ENCODE assay signal across 17 cellular contexts in genomic region chr12:113332688-113333087, GRCh38. TPM values are rescaled to one million over a fixed set of nuclear protein-coding genes. Genes with fewer than 3 reads are reported as not detected.
DNase-seq lines count a peak whose midpoint lies in the region; ATAC-seq and TF ChIP-seq lines count a peak whose summit lies in the region.
"Had no signal": no experiment of that assay in that cellular context is flagged by ENCODE, and none has a peak within 500 bp of the region (broad histone marks: within the 10 kb centered on the region; RNA-seq: fewer than 3 reads in every experiment).

No MANE protein-coding gene starts in this region.

- peak overlapping the region; percentile 7 for H3K27ac Mint-ChIP-seq in activated T-cell treated with anti-CD3 and anti-CD28 coated beads, Interleukin-2, amount 50 U/mL, for 24 hours
- H3K27ac Mint-ChIP-seq in endothelial cell (ENCODE audit: unreplicated experiment) = no peak overlapping the region
- H3K27ac Mint-ChIP-seq: effector memory CD8-positive, alpha-beta T cell had no signal

- peaks cover 48% of the 10 kb centered on the region for H3K36me3 Mint-ChIP-seq in activated T-cell treated with anti-CD3 and anti-CD28 coated beads, Interleukin-2, amount 50 U/mL, for 24 hours (ENCODE audit: low read depth)
- peaks cover 20% of the 10 kb centered on the region for H3K36me3 Mint-ChIP-seq in endothelial cell (ENCODE audit: low read depth, unreplicated experiment)

- no peak for DNase-seq in activated T-cell treated with anti-CD3 and anti-CD28 coated beads, Interleukin-2, amount 50 U/mL, for 24 hours
- no peak for DNase-seq in activated T-cell treated with anti-CD3 and anti-CD28 coated beads, Interleukin-2, amount 50 U/mL, for 1 hour
- DNase-seq in OCI-LY7 (ENCODE audit: low spot score) = no peak
- DNase-seq in left ventricle myocardium superior = peak; percentile 52
- DNase-seq in stomach = no peak
- DNase-seq in SKM-1 treated with dmso at 0.1 percent for 144 hours (lab: John Stamatoyannopoulos, UW; ENCODE audit: unreplicated experiment) = no peak
- no peak for DNase-seq in T-helper 9 cell
- DNase-seq in endothelial cell (ENCODE audit: low spot score) = no peak
- DNase-seq: activated CD8-positive, alpha-beta memory T cell treated with anti-CD3 and anti-CD28 coated beads for 24 hours; activated naive CD4-positive, alpha-beta T cell treated with Interleukin-2 at 50 U/mL for 16 hours; Calu3; effector memory CD8-positive, alpha-beta T cell; GOT3; IMR-90; NCI-H1048; stimulated activated CD4-positive, alpha-beta T cell treated with anti-CD3 and anti-CD28 coated beads, Interleukin-1b, Interleukin-23, amount 100 ng/mL, for 48 hours had no signal

- H3K79me2 ChIP-seq in OCI-LY7 (ENCODE audit: insufficient read depth, low read depth, low read length) = peaks cover 19% of the 10 kb centered on the region; the same call in 1 of the 2 replicates

- peak overlapping the region; percentile 74 for H3K27ac ChIP-seq in OCI-LY7 (ENCODE audit: low read depth, low read length, poor library complexity, severe bottlenecking)
- H3K27ac ChIP-seq in stomach = peak overlapping the region in 1 of 5 donors; percentile 90
- H3K27ac ChIP-seq: SK-N-MC had no signal

- TF ChIP-seq EP300 in stomach (IDR thresholded peaks at IDR 0.05) = no peak

- peaks cover 47% of the 10 kb centered on the region for H3K4me1 Mint-ChIP-seq in activated T-cell treated with anti-CD3 and anti-CD28 coated beads, Interleukin-2, amount 50 U/mL, for 24 hours (ENCODE audit: low read depth)
- peaks cover 24% of the 10 kb centered on the region for H3K4me1 Mint-ChIP-seq in endothelial cell (ENCODE audit: unreplicated experiment)

- H3K9me3 ChIP-seq in OCI-LY7 (ENCODE audit: low read length) (no peaks in the 10 kb centered on the region), stomach (no peaks in the 10 kb centered on the region)

- ATAC-seq in left ventricle myocardium superior = no peak
- ATAC-seq: effector memory CD8-positive, alpha-beta T cell had no signal

- no peak for TF ChIP-seq POLR2A in stomach (IDR thresholded peaks at IDR 0.05)

- no peaks in the 10 kb centered on the region for H3K27me3 Mint-ChIP-seq in activated T-cell treated with anti-CD3 and anti-CD28 coated beads, Interleukin-2, amount 50 U/mL, for 24 hours
- H3K27me3 Mint-ChIP-seq in endothelial cell (ENCODE audit: unreplicated experiment) = peaks cover 1% of the 10 kb centered on the region

- H4K20me1 ChIP-seq in OCI-LY7 (ENCODE audit: insufficient read depth, low read length) = 0 out of 2 replicates have a peak, but pooled peaks cover 4% of the 10 kb centered on the region

- CTCF ChIA-PET in OCI-LY7 (lab: Charles Lee; ENCODE audit: unreplicated experiment) = interaction anchor here (0.6 kb wide), 2 partner anchors 30 to 529 kb away, joined by 3 to 4 read pairs; no protein-coding TSS in a partner anchor

- TF ChIP-seq CTCF in OCI-LY7 (conservative IDR thresholded peaks at IDR 0.05; ENCODE audit: low read length) (no peak), stomach (IDR thresholded peaks at IDR 0.05) (no peak), endothelial cell (IDR thresholded peaks at IDR 0.05; ENCODE audit: unreplicated experiment) (no peak)

- POLR2A ChIA-PET in OCI-LY7 (lab: Charles Lee) = interaction anchor here (0.6 to 1.4 kb wide), 2 partner anchors 13 to 130 kb away, joined by 3 to 5 read pairs; no protein-coding TSS in a partner anchor

- H2AFZ ChIP-seq in OCI-LY7 (ENCODE audit: low read length) = no peak overlapping the region

- H3K27me3 ChIP-seq in stomach = no peaks in the 10 kb centered on the region

- H3K4me2 ChIP-seq in OCI-LY7 (ENCODE audit: low read length) = peak overlapping the region; percentile 89

- intact Hi-C loops in OCI-LY7 (cut with micrococcal nuclease; ENCODE audit: unreplicated experiment) = loop anchor here (5.0 kb wide), 1 partner anchor 135 kb away; no protein-coding TSS in a partner anchor
- intact Hi-C loops in left ventricle myocardium superior (cut with micrococcal nuclease) = no loop called here
- intact Hi-C loops in stomach (cut with DNase I; ENCODE audit: low total_unique reads) = no loop called here

- H3K4me3 ChIP-seq in OCI-LY7 (ENCODE audit: low read depth, low read length, poor library complexity, severe bottlenecking) (peak overlapping the region; percentile 77), stomach (peak overlapping the region in 3 of 4 donors; percentile 69 to 81 (median 80))
- H3K4me3 ChIP-seq: SK-N-MC had no signal

- H3K36me3 ChIP-seq in OCI-LY7 (ENCODE audit: insufficient read depth, low read length) = peaks cover 49% of the 10 kb centered on the region
- peaks cover 10 to 51% (median 38%) of the 10 kb centered on the region in 4 donors for H3K36me3 ChIP-seq in stomach

- H3K9me3 Mint-ChIP-seq in activated T-cell treated with anti-CD3 and anti-CD28 coated beads, Interleukin-2, amount 50 U/mL, for 24 hours = no peaks in the 10 kb centered on the region
- no peaks in the 10 kb centered on the region for H3K9me3 Mint-ChIP-seq in endothelial cell (ENCODE audit: unreplicated experiment)
- H3K9me3 Mint-ChIP-seq: effector memory CD8-positive, alpha-beta T cell had no signal

- H3K4me3 Mint-ChIP-seq in activated T-cell treated with anti-CD3 and anti-CD28 coated beads, Interleukin-2, amount 50 U/mL, for 24 hours = no peak overlapping the region
- H3K4me3 Mint-ChIP-seq in endothelial cell (ENCODE audit: unreplicated experiment) = no peak overlapping the region

- WGBS in stomach, 5 donors = 78 to 93% (median 84%) methylated on average over 10 to 12 of the region's 12 CpGs

- no peaks in the 10 kb centered on the region for H3K9me2 ChIP-seq in OCI-LY7 (ENCODE audit: insufficient read depth, low read length)

- no TSS peak for BruUV-seq in OCI-LY7 (replicated peaks; lab: Mats Ljungman, UMichigan)

- H3K4me1 ChIP-seq in OCI-LY7 (ENCODE audit: insufficient read depth, low read length, poor library complexity, severe bottlenecking) = peaks cover 26% of the 10 kb centered on the region
- H3K4me1 ChIP-seq in stomach = peaks cover 12 to 34% (median 31%) of the 10 kb centered on the region in 4 donors

RNA-seq across cellular contexts. Expression of gene SLC8B1, which starts 2.2 kb away (rescaled TPM):
- total RNA-seq in OCI-LY7 (2014; rRNA removed; shearing (Covaris generic)) = 40.6 and 47.1 TPM in 2 replicates
- total RNA-seq in OCI-LY7 (2022) (57.2 and 69.1 TPM in 2 replicates), left ventricle myocardium superior (11.5 TPM), stomach (100 to 1,000 TPM in 1 of 5 donors, 10 to 100 TPM in 4; 16.5 to 167 (median 49.8) TPM), endothelial cell (ENCODE audit: unreplicated experiment) (44.6 TPM)
- 10 to 100 TPM in 2 of 3 donors, 1 to 10 TPM in 1; 9.0 to 19.7 (median 13.8) TPM for polyA plus RNA-seq in stomach

RNA-seq across cellular contexts. Expression of gene PLBD2, which starts 25.7 kb away (rescaled TPM):
- total RNA-seq in OCI-LY7 (2014; rRNA removed; shearing (Covaris generic)) = 2.3 and 3.4 TPM in 2 replicates
- total RNA-seq in OCI-LY7 (2022) = 9.1 and 14.4 TPM in 2 replicates
- total RNA-seq in left ventricle myocardium superior = 34.4 TPM
- total RNA-seq in stomach = 10 to 100 TPM in 3 of 5 donors, 1 to 10 TPM in 2; 2.7 to 32.4 (median 18.1) TPM
- 1 to 10 TPM; 5.2 to 8.2 (median 8.2) TPM for polyA plus RNA-seq in stomach
- 26.6 TPM for total RNA-seq in endothelial cell (ENCODE audit: unreplicated experiment)
